ENCODE assay signal across 20 cellular contexts in genomic region chr12:93050748-93051081, GRCh38.
"Had no signal": no experiment of that assay in that cellular context is flagged by ENCODE, and none has a peak within 500 bp of the region (broad histone marks: within the 10 kb centered on the region; RNA-seq: fewer than 3 reads in every experiment).

No MANE protein-coding gene starts in this region.

- H3K4me1 ChIP-seq: body of pancreas, suprapubic skin, tibial nerve, uterus had no signal

- H3K27me3 ChIP-seq: body of pancreas, gastrocnemius medialis, suprapubic skin, tibial nerve, uterus had no signal

- FAIRE-seq: small intestine had no signal

- DNase-seq: activated CD4-positive, alpha-beta T cell treated with anti-CD3 and anti-CD28 coated beads, Interleukin-2, amount 10 ng/mL, durations not matched to agents 24 days and 14 days; activated CD8-positive, alpha-beta memory T cell treated with anti-CD3 and anti-CD28 coated beads, Interleukin-2, amount 10 ng/mL, durations not matched to agents 7 days and 5 days; activated CD8-positive, alpha-beta T cell treated with anti-CD3 and anti-CD28 coated beads for 36 hours; activated effector memory CD4-positive, alpha-beta T cell treated with anti-CD3 and anti-CD28 coated beads, Interleukin-2, amount 50 U/mL, for 16 hours; activated naive CD4-positive, alpha-beta T cell treated with anti-CD3 and anti-CD28 coated beads, Interleukin-2, amount 50 U/mL, for 16 hours; activated naive CD8-positive, alpha-beta T cell treated with anti-CD3 and anti-CD28 coated beads, Interleukin-2, amount 50 U/mL, for 24 hours; activated T-cell treated with anti-CD3 and anti-CD28 coated beads for 4 hours; body of pancreas; effector CD8-positive, alpha-beta T cell; hypothalamus; occipital lobe; posterior cingulate gyrus; small intestine; stimulated activated CD4-positive, alpha-beta T cell treated with anti-CD3 and anti-CD28 coated beads, Interleukin-2, amount 100 ng/mL, for 24 hours; stimulated activated naive CD8-positive, alpha-beta T cell treated with anti-CD3 and anti-CD28 coated beads, Interleukin-15, amount 100 ng/mL, for 72 hours; uterus had no signal

- H3K27ac ChIP-seq: body of pancreas, gastrocnemius medialis, suprapubic skin, tibial nerve, uterus, VCaP had no signal

- H3K9me3 ChIP-seq: body of pancreas, gastrocnemius medialis, suprapubic skin, tibial nerve, uterus had no signal

- H3K36me3 ChIP-seq: gastrocnemius medialis, suprapubic skin, tibial nerve, uterus had no signal

- H3K4me3 ChIP-seq: body of pancreas, gastrocnemius medialis, suprapubic skin, tibial nerve, uterus had no signal
